Comparison of ENCODE assay signal across 17 cellular contexts in genomic region chr9:105832311-105832710, GRCh38.
"Had no signal": no experiment of that assay in that cellular context is flagged by ENCODE, and none has a peak within 500 bp of the region (broad histone marks: within the 10 kb centered on the region; RNA-seq: fewer than 3 reads in every experiment).

No MANE protein-coding gene starts in this region.

- H3K27ac ChIP-seq: coronary artery, neutrophil, parathyroid adenoma, thoracic aorta, upper lobe of left lung had no signal

- H3K4me1 Mint-ChIP-seq: activated CD4-positive, alpha-beta T cell treated with anti-CD3 and anti-CD28 coated beads for 36 hours; activated naive CD8-positive, alpha-beta T cell treated with anti-CD3 and anti-CD28 coated beads for 36 hours; central memory CD8-positive, alpha-beta T cell; immature natural killer cell; natural killer cell; stimulated activated naive B cell treated with anti-CD40 and anti-IgM and Interleukin-4, amounts not matched to agents 10 μg/mL and 1 μg/mL and 100 μg/mL, for 72 hours had no signal

- H3K4me1 ChIP-seq: parathyroid adenoma, upper lobe of left lung had no signal

- DNase-seq: activated CD4-positive, alpha-beta T cell treated with anti-CD3 and anti-CD28 coated beads for 36 hours; activated CD4-positive, alpha-beta T cell treated with anti-CD3 and anti-CD28 coated beads, Interleukin-2, amount 50 U/mL, for 48 hours; activated naive CD8-positive, alpha-beta T cell treated with anti-CD3 and anti-CD28 coated beads for 36 hours; activated T-cell treated with anti-CD3 and anti-CD28 coated beads for 4 hours; amniotic stem cell; immature natural killer cell; natural killer cell; stimulated activated naive B cell treated with anti-CD40 and anti-IgM and Interleukin-4, amounts not matched to agents 10 μg/mL and 1 μg/mL and 100 μg/mL, for 72 hours; upper lobe of left lung had no signal

- H3K27me3 Mint-ChIP-seq: activated CD4-positive, alpha-beta T cell treated with anti-CD3 and anti-CD28 coated beads for 36 hours; activated naive CD8-positive, alpha-beta T cell treated with anti-CD3 and anti-CD28 coated beads for 36 hours; central memory CD8-positive, alpha-beta T cell; stimulated activated naive B cell treated with anti-CD40 and anti-IgM and Interleukin-4, amounts not matched to agents 10 μg/mL and 1 μg/mL and 100 μg/mL, for 72 hours had no signal

- H2AFZ ChIP-seq: parathyroid adenoma had no signal

- FAIRE-seq: endometrium had no signal

- H3K27me3 ChIP-seq: neutrophil, upper lobe of left lung had no signal

- H3K4me3 Mint-ChIP-seq: activated CD4-positive, alpha-beta T cell treated with anti-CD3 and anti-CD28 coated beads for 36 hours; activated naive CD8-positive, alpha-beta T cell treated with anti-CD3 and anti-CD28 coated beads for 36 hours; brain; central memory CD8-positive, alpha-beta T cell; immature natural killer cell; natural killer cell; stimulated activated naive B cell treated with anti-CD40 and anti-IgM and Interleukin-4, amounts not matched to agents 10 μg/mL and 1 μg/mL and 100 μg/mL, for 72 hours; WTC11 had no signal

- H3K4me3 ChIP-seq: coronary artery, thoracic aorta, upper lobe of left lung had no signal

- H3K36me3 ChIP-seq: neutrophil, thoracic aorta, upper lobe of left lung had no signal

- H3K36me3 Mint-ChIP-seq: activated naive CD8-positive, alpha-beta T cell treated with anti-CD3 and anti-CD28 coated beads for 36 hours; brain; immature natural killer cell; natural killer cell; WTC11 had no signal

- H3K9me3 Mint-ChIP-seq: activated naive CD8-positive, alpha-beta T cell treated with anti-CD3 and anti-CD28 coated beads for 36 hours; brain; central memory CD8-positive, alpha-beta T cell; immature natural killer cell; natural killer cell; stimulated activated naive B cell treated with anti-CD40 and anti-IgM and Interleukin-4, amounts not matched to agents 10 μg/mL and 1 μg/mL and 100 μg/mL, for 72 hours; WTC11 had no signal

- H3K27ac Mint-ChIP-seq: activated CD4-positive, alpha-beta T cell treated with anti-CD3 and anti-CD28 coated beads for 36 hours; activated naive CD8-positive, alpha-beta T cell treated with anti-CD3 and anti-CD28 coated beads for 36 hours; immature natural killer cell; natural killer cell; stimulated activated naive B cell treated with anti-CD40 and anti-IgM and Interleukin-4, amounts not matched to agents 10 μg/mL and 1 μg/mL and 100 μg/mL, for 72 hours; WTC11 had no signal

- H3K9me3 ChIP-seq: neutrophil, thoracic aorta, upper lobe of left lung had no signal

- H3K79me2 ChIP-seq: parathyroid adenoma had no signal

- H3K9ac ChIP-seq: parathyroid adenoma had no signal
